Comparison of ENCODE assay signal across 18 cellular contexts in the genomic region with DNA sequence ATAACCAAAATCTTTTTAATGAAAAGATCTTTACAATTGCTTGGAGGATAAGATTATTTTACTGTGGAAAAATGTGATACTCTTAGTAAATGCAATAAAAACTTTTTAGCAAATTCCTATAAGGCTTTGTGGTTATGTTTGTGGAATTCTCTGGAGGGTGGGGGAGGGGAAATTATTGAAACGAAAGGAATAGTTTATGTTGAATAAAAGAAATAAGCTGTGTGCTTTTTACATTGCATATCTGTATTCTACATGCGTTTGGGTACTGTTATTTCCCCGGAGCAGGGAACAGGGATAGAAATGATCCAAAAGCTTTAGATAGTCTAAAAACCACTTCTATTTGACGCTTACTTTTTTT.
DNase-seq lines count a peak whose midpoint lies in the region; ATAC-seq and TF ChIP-seq lines count a peak whose summit lies in the region.
"Had no signal": no experiment of that assay in that cellular context is flagged by ENCODE, and none has a peak within 500 bp of the region (broad histone marks: within the 10 kb centered on the region; RNA-seq: fewer than 3 reads in every experiment).

No MANE protein-coding gene starts in this region.

- H3K36me3 ChIP-seq in psoas muscle (ENCODE audit: insufficient read depth in 1 of 2, low read depth in 1 of 2): no peaks in the 10 kb centered on the region
- H3K36me3 ChIP-seq in A673 (ENCODE audit: insufficient read depth, low read length, poor library complexity, severe bottlenecking): no peaks in the 10 kb centered on the region

- H3K27me3 Mint-ChIP-seq in HFFc6 (ENCODE audit: insufficient read depth): no peaks in the 10 kb centered on the region; the same call in none of the 2 replicates
- no peaks in the 10 kb centered on the region for H3K27me3 Mint-ChIP-seq in chondrocyte (ENCODE audit: low read depth)

- POLR2A ChIA-PET in A673 (lab: Charles Lee; ENCODE audit: low non-redundant PET): no interaction called here

- DNase-seq in AG10803 (ENCODE audit: low read depth) (peak; percentile 22), HFFc6 (no peak), chondrocyte (ENCODE audit: low spot score) (no peak), psoas muscle (no peak), dermis blood vessel endothelial cell (no peak), A673 (ENCODE audit: low spot score) (no peak)
- DNase-seq: COR-L47, NCI-H1048, NCI-H1436 treated with DMSO at 0.1 percent for 48 hours, NCI-H2029 treated with DMSO at 0.1 percent for 48 hours, NCI-H2171 treated with DMSO at 0.1 percent for 48 hours, NCI-H446 treated with DMSO at 0.1 percent for 48 hours, NCI-H82 had no signal

- H3K27ac ChIP-seq in psoas muscle: peak overlapping the region; percentile 89
- no peak overlapping the region for H3K27ac ChIP-seq in A673 (ENCODE audit: low read depth, low read length, poor library complexity, severe bottlenecking)
- H3K27ac ChIP-seq: KMS-11 had no signal

- H3K27ac Mint-ChIP-seq in HFFc6 (0 out of 2 replicates have a peak overlapping the region, but pooled peaks have one; percentile 51), chondrocyte (ENCODE audit: unreplicated experiment) (peak overlapping the region; percentile 78)
- H3K27ac Mint-ChIP-seq: GM23338 had no signal

- H3K9me3 ChIP-seq in psoas muscle: no peaks in the 10 kb centered on the region
- no peaks in the 10 kb centered on the region for H3K9me3 ChIP-seq in A673 (ENCODE audit: low read depth, low read length, poor library complexity, severe bottlenecking)

- H3K4me1 Mint-ChIP-seq in HFFc6 (ENCODE audit: low read depth) (peaks cover 80% of the 10 kb centered on the region), chondrocyte (ENCODE audit: low read depth) (peaks cover 42% of the 10 kb centered on the region)

- H3K4me1 ChIP-seq in psoas muscle (peaks cover 41% of the 10 kb centered on the region), A673 (ENCODE audit: insufficient read depth, low read length, poor library complexity, severe bottlenecking) (no peaks in the 10 kb centered on the region)

- BruUV-seq in A673 (replicated peaks; lab: Mats Ljungman, UMichigan): no TSS peak

- WGBS in psoas muscle, 3 donors: 73 to 85% (median 75%) methylated on average over 4 of the region's 4 CpGs

- intact Hi-C loops in psoas muscle (cut with DNase I) (no loop called here), A673 (cut with micrococcal nuclease; ENCODE audit: unreplicated experiment) (no loop called here)

- H3K9me3 Mint-ChIP-seq in HFFc6 (no peaks in the 10 kb centered on the region), chondrocyte (ENCODE audit: low read depth) (no peaks in the 10 kb centered on the region)

- CTCF ChIA-PET in A673 (lab: Charles Lee): no interaction called here

- TF ChIP-seq CTCF in AG10803 (conservative IDR thresholded peaks at IDR 0.05; ENCODE audit: low read length) (no peak), HFFc6 (IDR thresholded peaks at IDR 0.05) (no peak), chondrocyte (IDR thresholded peaks at IDR 0.05) (no peak), psoas muscle (IDR thresholded peaks at IDR 0.05) (no peak), A673 (conservative IDR thresholded peaks at IDR 0.05; ENCODE audit: low read depth, low read length) (no peak)

- H3K4me3 ChIP-seq in AG10803 (ENCODE audit: low read length) (no peak overlapping the region), psoas muscle (peak overlapping the region; percentile 22), A673 (ENCODE audit: low read depth, low read length, poor library complexity, severe bottlenecking) (no peak overlapping the region)
- H3K4me3 ChIP-seq: GM23338 had no signal

- H3K27me3 ChIP-seq in psoas muscle (ENCODE audit: insufficient read depth in 3 of 3, low read length in 2 of 3): no peaks in the 10 kb centered on the region
- H3K27me3 ChIP-seq in A673 (replicated peaks; ENCODE audit: insufficient read depth, low read depth, low read length, poor library complexity): no peaks in the 10 kb centered on the region

- no peak for ATAC-seq in psoas muscle
- ATAC-seq in GM18505 (IDR thresholded peaks at IDR 0.05; ENCODE audit: unreplicated experiment): no peak
- no peak for ATAC-seq in GM18873 (IDR thresholded peaks at IDR 0.05; ENCODE audit: low FRiP score, unreplicated experiment)
- ATAC-seq: GM23338 had no signal

- TF ChIP-seq POLR2A in GM18505 (IDR thresholded peaks at IDR 0.05; ENCODE audit: borderline replicate concordance, extremely low read depth, insufficient read depth, insufficient read length): no peak

- no peaks in the 10 kb centered on the region for H3K36me3 Mint-ChIP-seq in HFFc6 (ENCODE audit: low read depth)
- no peaks in the 10 kb centered on the region for H3K36me3 Mint-ChIP-seq in chondrocyte (ENCODE audit: low read depth)
- H3K36me3 Mint-ChIP-seq: CD14-positive monocyte had no signal

- no peak overlapping the region for H3K4me3 Mint-ChIP-seq in HFFc6
- no peak overlapping the region for H3K4me3 Mint-ChIP-seq in chondrocyte (ENCODE audit: unreplicated experiment)
- H3K4me3 Mint-ChIP-seq: CD14-positive monocyte, GM23338 had no signal
